In the genomic region with DNA sequence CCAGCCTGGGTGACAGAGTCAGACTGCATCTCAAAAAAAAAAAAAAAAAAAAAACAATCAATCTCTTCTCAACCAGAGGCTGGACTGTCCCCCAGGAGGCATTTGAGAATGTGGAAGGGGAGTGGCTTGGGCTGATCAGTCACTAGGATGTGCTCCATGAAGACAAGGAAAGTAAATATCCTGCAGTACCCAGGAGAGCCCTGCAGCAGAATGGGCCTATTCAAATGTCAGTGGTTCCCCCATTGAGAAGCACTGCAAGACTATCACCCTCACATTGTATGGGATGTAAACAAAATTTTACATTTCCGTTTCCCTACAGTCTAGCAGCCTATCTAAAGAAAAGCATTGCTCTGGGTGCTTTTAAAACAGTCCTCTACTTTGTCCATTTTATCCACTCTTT, we compare ENCODE assay signal across 22 cellular contexts.
"Had no signal": no experiment of that assay in that cellular context is flagged by ENCODE, and none has a peak within 500 bp of the region (broad histone marks: within the 10 kb centered on the region; RNA-seq: fewer than 3 reads in every experiment).

No MANE protein-coding gene starts in this region.

- H3K36me3 Mint-ChIP-seq: activated naive CD4-positive, alpha-beta T cell treated with anti-CD3 and anti-CD28 coated beads, Interleukin-2, amount 50 U/mL, for 24 hours; immature natural killer cell had no signal

- H3K4me1 Mint-ChIP-seq: activated CD4-positive, alpha-beta T cell treated with anti-CD3 and anti-CD28 coated beads, Interleukin-2, amount 10 ng/mL, durations not matched to agents 7 days and 5 days; activated naive CD4-positive, alpha-beta T cell treated with anti-CD3 and anti-CD28 coated beads, Interleukin-2, amount 50 U/mL, for 24 hours; immature natural killer cell; naive B cell; stimulated activated naive CD8-positive, alpha-beta T cell treated with anti-CD3 and anti-CD28 coated beads, Interleukin-15, amount 100 ng/mL, for 72 hours had no signal

- H3K9me3 ChIP-seq: body of pancreas, lower lobe of right lung, right lobe of liver, tibial artery had no signal

- H3K27me3 ChIP-seq: body of pancreas, cardiac muscle cell, right lobe of liver, tibial artery had no signal

- H3K4me1 ChIP-seq: body of pancreas, lower lobe of right lung, right lobe of liver, tibial artery had no signal

- H3K4me3 Mint-ChIP-seq: activated CD4-positive, alpha-beta T cell treated with anti-CD3 and anti-CD28 coated beads, Interleukin-2, amount 10 ng/mL, durations not matched to agents 7 days and 5 days; activated CD8-positive, alpha-beta T cell treated with anti-CD3 and anti-CD28 coated beads for 36 hours; activated naive CD4-positive, alpha-beta T cell treated with anti-CD3 and anti-CD28 coated beads, Interleukin-2, amount 50 U/mL, for 24 hours; activated T-helper 1 cell treated with anti-CD3 and anti-CD28 coated beads, Interleukin-12 subunit alpha, Interleukin-12 subunit beta, Interleukin-2, Interleukin-4 antibody, amounts not matched to agents 30 ng/mL and 10 ng/mL and 1 ng/mL, durations not matched to agents 14 hours and 24 hours and 36 hours; immature natural killer cell; naive B cell; stimulated activated naive CD8-positive, alpha-beta T cell treated with anti-CD3 and anti-CD28 coated beads, Interleukin-15, amount 100 ng/mL, for 72 hours; T-helper 2 cell treated with Interferon-gamma antibody and Interleukin-4, amounts not matched to agents 5 μg/mL and 100 μg/mL, for 36 hours had no signal

- H3K27me3 Mint-ChIP-seq: activated CD4-positive, alpha-beta T cell treated with anti-CD3 and anti-CD28 coated beads, Interleukin-2, amount 10 ng/mL, durations not matched to agents 7 days and 5 days; activated CD8-positive, alpha-beta T cell treated with anti-CD3 and anti-CD28 coated beads for 36 hours; naive B cell had no signal

- H3K27ac Mint-ChIP-seq: activated CD4-positive, alpha-beta T cell treated with anti-CD3 and anti-CD28 coated beads, Interleukin-2, amount 10 ng/mL, durations not matched to agents 7 days and 5 days; activated CD8-positive, alpha-beta T cell treated with anti-CD3 and anti-CD28 coated beads for 36 hours; activated naive CD4-positive, alpha-beta T cell treated with anti-CD3 and anti-CD28 coated beads, Interleukin-2, amount 50 U/mL, for 24 hours; activated T-helper 1 cell treated with anti-CD3 and anti-CD28 coated beads, Interleukin-12 subunit alpha, Interleukin-12 subunit beta, Interleukin-2, Interleukin-4 antibody, amounts not matched to agents 30 ng/mL and 10 ng/mL and 1 ng/mL, durations not matched to agents 14 hours and 24 hours and 36 hours; immature natural killer cell; naive B cell; stimulated activated naive CD8-positive, alpha-beta T cell treated with anti-CD3 and anti-CD28 coated beads, Interleukin-15, amount 100 ng/mL, for 72 hours; T-helper 2 cell treated with Interferon-gamma antibody and Interleukin-4, amounts not matched to agents 5 μg/mL and 100 μg/mL, for 36 hours had no signal

- H3K36me3 ChIP-seq: cardiac muscle cell, lower lobe of right lung, right lobe of liver, tibial artery had no signal

- DNase-seq: activated CD4-positive, alpha-beta T cell treated with anti-CD3 and anti-CD28 coated beads, Interleukin-2, amount 10 ng/mL, durations not matched to agents 7 days and 5 days; activated CD4-positive, CD25-positive, alpha-beta regulatory T cell treated with anti-CD3 and anti-CD28 coated beads, Interleukin-2, amount 50 U/mL, for 72 hours; activated CD8-positive, alpha-beta T cell treated with anti-CD3 and anti-CD28 coated beads for 36 hours; activated gamma-delta T cell; anterior cingulate cortex; body of pancreas; foreskin fibroblast; immature natural killer cell; lower lobe of right lung; naive B cell; posterior cingulate gyrus; right lobe of liver; stimulated activated CD4-positive, alpha-beta T cell treated with anti-CD3 and anti-CD28 coated beads, Interleukin-1b, Interleukin-23, amount 100 ng/mL, for 48 hours; stimulated activated naive CD8-positive, alpha-beta T cell treated with anti-CD3 and anti-CD28 coated beads, Interleukin-15, amount 100 ng/mL, for 72 hours; tibial artery had no signal

- H3K27ac ChIP-seq: body of pancreas, cardiac muscle cell, lower lobe of right lung, right lobe of liver, skin epidermis, tibial artery, VCaP had no signal

- H3K4me3 ChIP-seq: body of pancreas, cardiac muscle cell, lower lobe of right lung, right lobe of liver, skin epidermis, tibial artery had no signal

- ATAC-seq: activated CD8-positive, alpha-beta T cell treated with anti-CD3 and anti-CD28 coated beads for 36 hours; body of pancreas; left lobe of liver; lower lobe of right lung; right lobe of liver; stimulated activated naive CD8-positive, alpha-beta T cell treated with anti-CD3 and anti-CD28 coated beads, Interleukin-15, amount 100 ng/mL, for 72 hours had no signal

- H3K9me3 Mint-ChIP-seq: activated CD8-positive, alpha-beta T cell treated with anti-CD3 and anti-CD28 coated beads for 36 hours; activated naive CD4-positive, alpha-beta T cell treated with anti-CD3 and anti-CD28 coated beads, Interleukin-2, amount 50 U/mL, for 24 hours had no signal
